In the genomic region with DNA sequence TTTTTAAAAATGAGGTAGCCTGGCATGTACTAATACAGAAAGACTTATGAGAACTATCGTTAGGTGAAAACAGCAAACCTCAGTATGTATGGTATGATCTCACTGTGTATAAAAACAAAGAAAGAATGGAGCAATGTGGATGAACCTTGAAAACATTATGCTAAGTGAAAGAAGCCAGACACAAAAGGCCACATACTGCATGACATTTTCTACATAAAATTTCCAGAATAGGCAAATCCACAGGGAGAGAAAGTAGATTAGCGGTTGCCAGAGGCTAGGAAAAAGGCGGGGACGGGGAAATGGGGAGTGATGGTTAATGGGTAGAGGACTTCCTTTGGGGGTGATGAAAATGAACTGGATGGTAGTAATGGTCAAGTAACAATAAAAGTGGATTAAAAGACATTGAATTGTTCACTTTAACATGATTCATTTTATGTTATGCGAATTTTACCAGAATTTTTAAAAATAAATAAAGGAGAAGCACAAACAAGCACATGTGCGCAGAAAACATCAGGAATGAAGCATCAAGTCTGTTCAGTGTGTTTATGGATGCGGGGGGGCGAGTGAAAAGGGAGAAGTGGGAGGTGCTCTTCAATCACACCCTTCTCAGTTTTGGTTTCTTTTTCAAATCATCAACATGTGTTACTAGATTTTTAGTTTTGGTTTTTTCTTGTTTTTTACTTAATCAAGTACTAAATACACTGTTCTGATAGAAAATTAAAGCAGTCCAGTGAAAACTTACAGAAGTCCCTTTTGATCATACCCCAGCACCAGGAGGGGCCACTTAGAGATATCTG, we compare ENCODE assay signal across 17 cellular contexts. TPM values are rescaled to one million over a fixed set of nuclear protein-coding genes. Genes with fewer than 3 reads are reported as not detected.
A peak's percentile ranks its signal among the peaks of the same experiment; 100 is the strongest.
DNase-seq lines count a peak whose midpoint lies in the region; ATAC-seq and TF ChIP-seq lines count a peak whose summit lies in the region.
"Had no signal": no experiment of that assay in that cellular context is flagged by ENCODE, and none has a peak within 500 bp of the region (broad histone marks: within the 10 kb centered on the region; RNA-seq: fewer than 3 reads in every experiment).

No MANE protein-coding gene starts in this region.

- H3K27me3 ChIP-seq in right atrium auricular region: no peaks in the 10 kb centered on the region
- H3K27me3 ChIP-seq in smooth muscle cell (ENCODE audit: low read depth): no peaks in the 10 kb centered on the region
- H3K27me3 ChIP-seq: foreskin keratinocyte, testis had no signal

- no peak overlapping the region for H3K4me2 ChIP-seq in smooth muscle cell

- no peak for DNase-seq in left ventricle myocardium superior
- no peak for DNase-seq in right atrium auricular region (ENCODE audit: low spot score)
- peak; percentile 49 for DNase-seq in iris pigment epithelial cell (ENCODE audit: low read depth)
- no peak for DNase-seq in retina
- no peak for DNase-seq in sciatic nerve (ENCODE audit: low spot score)
- no peak for DNase-seq in stimulated activated CD4-positive, alpha-beta T cell treated with anti-CD3 and anti-CD28 coated beads, Interleukin-12 subunit alpha, Interleukin-12 subunit beta, amount 100 ng/mL, for 4 hours
- DNase-seq in smooth muscle cell (lab: John Stamatoyannopoulos, UW; ENCODE audit: unreplicated experiment): no peak
- DNase-seq: activated CD4-positive, alpha-beta T cell treated with anti-CD3 and anti-CD28 coated beads for 48 hours; foreskin keratinocyte; NCI-H1417; NCI-H2227 treated with DMSO at 0.1 percent for 48 hours; SHP77; T1000; testis had no signal

- peaks cover 84% of the 10 kb centered on the region for H3K79me2 ChIP-seq in smooth muscle cell (ENCODE audit: low read depth)

- H3F3A ChIP-seq in smooth muscle cell (ENCODE audit: low read depth): no peaks in the 10 kb centered on the region

- ATAC-seq in left ventricle myocardium superior: peak; percentile 52
- ATAC-seq in sciatic nerve: no peak
- ATAC-seq: activated naive CD4-positive, alpha-beta T cell treated with anti-CD3 and anti-CD28 coated beads, Interleukin-2, amount 50 U/mL, for 72 hours; foreskin keratinocyte had no signal

- peaks cover 18% of the 10 kb centered on the region for H4K20me1 ChIP-seq in smooth muscle cell (ENCODE audit: low read depth)

- no peak overlapping the region for H2AFZ ChIP-seq in smooth muscle cell (ENCODE audit: low read depth)

- H3K4me1 ChIP-seq in right atrium auricular region (peaks cover 0 to 12% of the 10 kb centered on the region in 2 donors), smooth muscle cell (ENCODE audit: low read depth) (peaks cover 12% of the 10 kb centered on the region)
- H3K4me1 ChIP-seq: foreskin keratinocyte, testis had no signal

- no peak for TF ChIP-seq CTCF in right atrium auricular region (IDR thresholded peaks at IDR 0.05)
- no peak for TF ChIP-seq CTCF in WI38 (IDR thresholded peaks at IDR 0.05; ENCODE audit: low read depth, low read length)
- TF ChIP-seq CTCF in smooth muscle cell (IDR thresholded peaks at IDR 0.05; ENCODE audit: borderline replicate concordance, insufficient read depth, poor library complexity, severe bottlenecking): no peak

- no peak overlapping the region for H3K27ac ChIP-seq in right atrium auricular region
- H3K27ac ChIP-seq in smooth muscle cell (ENCODE audit: low read depth): no peak overlapping the region
- H3K27ac ChIP-seq: foreskin keratinocyte, testis had no signal

- H3K9me3 ChIP-seq in right atrium auricular region (peaks cover 13 to 31% of the 10 kb centered on the region in 2 donors), smooth muscle cell (replicated peaks; ENCODE audit: low read depth) (peaks cover 20% of the 10 kb centered on the region)
- H3K9me3 ChIP-seq: testis had no signal

- intact Hi-C loops in left ventricle myocardium superior (cut with micrococcal nuclease) (no loop called here), sciatic nerve (cut with DNase I) (no loop called here)

- H3K36me3 ChIP-seq in right atrium auricular region (no peaks in the 10 kb centered on the region), smooth muscle cell (ENCODE audit: low read depth) (peaks cover 8% of the 10 kb centered on the region)

- 94% methylated on average over 8 of the region's 8 CpGs for WGBS in smooth muscle cell (ENCODE audit: low lambda C conversion rate)

- H3K9ac ChIP-seq in smooth muscle cell (ENCODE audit: low read depth): no peak overlapping the region

- no peak overlapping the region for H3K4me3 ChIP-seq in right atrium auricular region
- peak overlapping the region; percentile 7; the same call in 1 of the 2 replicates for H3K4me3 ChIP-seq in WI38 (ENCODE audit: low read depth, low read length)
- H3K4me3 ChIP-seq in smooth muscle cell: no peak overlapping the region
- H3K4me3 ChIP-seq: testis had no signal

RNA-seq across cellular contexts. Expression of a gene that starts 16.3 kb away (rescaled TPM):
- total RNA-seq in left ventricle myocardium superior (0.87 TPM), right atrium auricular region (10 to 100 TPM; 21.8 to 28.5 TPM), sciatic nerve (3.0 TPM), smooth muscle cell (15.7 and 16.7 TPM in 2 replicates)
- polyA plus RNA-seq in smooth muscle cell: 16.3 and 21.7 TPM in 2 replicates
- total RNA-seq: activated naive CD4-positive, alpha-beta T cell treated with anti-CD3 and anti-CD28 coated beads, Interleukin-2, amount 50 U/mL, for 72 hours had no signal
- polyA plus RNA-seq: IgD-negative memory B cell had no signal
